ENCODE assay signal across 11 cellular contexts in genomic region chr6:117448732-117449131, GRCh38. TPM values are rescaled to one million over a fixed set of nuclear protein-coding genes. Genes with fewer than 3 reads are reported as not detected.
DNase-seq lines count a peak whose midpoint lies in the region; ATAC-seq and TF ChIP-seq lines count a peak whose summit lies in the region.
"Had no signal": no experiment of that assay in that cellular context is flagged by ENCODE, and none has a peak within 500 bp of the region (broad histone marks: within the 10 kb centered on the region; RNA-seq: fewer than 3 reads in every experiment).

No MANE protein-coding gene starts in this region.

- no peaks in the 10 kb centered on the region for H3K9me3 Mint-ChIP-seq in mesothelial cell of epicardium

- no peaks in the 10 kb centered on the region for H3K36me3 Mint-ChIP-seq in mesothelial cell of epicardium

- no peak overlapping the region for H3K4me3 Mint-ChIP-seq in mesothelial cell of epicardium
- H3K4me3 Mint-ChIP-seq: activated CD4-positive, alpha-beta T cell treated with anti-CD3 and anti-CD28 coated beads for 36 hours had no signal

- DNase-seq in AG08395 (ENCODE audit: low spot score) (peak; percentile 77), LHCN-M2 (ENCODE audit: low read depth) (peak; percentile 97), cardiac fibroblast (ENCODE audit: low read depth in 2 of 2) (peak; percentile 93 to 97), mesothelial cell of epicardium (ENCODE audit: low spot score in 2 of 2, unreplicated experiment in 2 of 2) (no peak), DMS153 (lab: John Stamatoyannopoulos, UW) (no peak), NOMO-1 treated with dmso at 0.1 percent for 144 hours (lab: John Stamatoyannopoulos, UW; ENCODE audit: unreplicated experiment) (no peak)
- DNase-seq: activated CD4-positive, alpha-beta T cell treated with anti-CD3 and anti-CD28 coated beads for 36 hours; ovary; SHP77 had no signal

- no peak overlapping the region for H3K4me3 ChIP-seq in cardiac fibroblast (replicated peaks in 1 of 2; ENCODE audit: low read depth in 2 of 2, low read length in 2 of 2)
- H3K4me3 ChIP-seq: ovary had no signal

- ATAC-seq in GM21529 (IDR thresholded peaks at IDR 0.05; ENCODE audit: unreplicated experiment) = no peak
- no peak for ATAC-seq in HG03196 (IDR thresholded peaks at IDR 0.05; ENCODE audit: unreplicated experiment)
- ATAC-seq: activated CD4-positive, alpha-beta T cell treated with anti-CD3 and anti-CD28 coated beads for 36 hours had no signal

- peak overlapping the region; percentile 39 for H3K27ac Mint-ChIP-seq in mesothelial cell of epicardium
- H3K27ac Mint-ChIP-seq: activated CD4-positive, alpha-beta T cell treated with anti-CD3 and anti-CD28 coated beads for 36 hours had no signal

- H3K27me3 Mint-ChIP-seq in mesothelial cell of epicardium (ENCODE audit: low read depth) = no peaks in the 10 kb centered on the region

- H3K4me1 Mint-ChIP-seq in mesothelial cell of epicardium = peaks cover 35% of the 10 kb centered on the region
- H3K4me1 Mint-ChIP-seq: activated CD4-positive, alpha-beta T cell treated with anti-CD3 and anti-CD28 coated beads for 36 hours had no signal

- TF ChIP-seq CTCF in cardiac fibroblast (IDR thresholded peaks at IDR 0.05; ENCODE audit: low read depth, low read length) = no peak
- no peak for TF ChIP-seq CTCF in mesothelial cell of epicardium (IDR thresholded peaks at IDR 0.05; ENCODE audit: unreplicated experiment)

RNA-seq across cellular contexts. Expression of gene ROS1, which starts 23.0 kb away (rescaled TPM):
- 49.3 and 53.4 TPM in 2 replicates for total RNA-seq in LHCN-M2 (2014; rRNA removed)
- 12.5 TPM for polyA plus RNA-seq in LHCN-M2 (2012)
- not detected in 3 replicates for total RNA-seq in mesothelial cell of epicardium
- total RNA-seq: activated CD4-positive, alpha-beta T cell treated with anti-CD3 and anti-CD28 coated beads for 36 hours had no signal
- polyA plus RNA-seq: ovary had no signal

RNA-seq across cellular contexts. Expression of gene DCBLD1, which starts 33.7 kb away (rescaled TPM):
- 38.6 and 39.3 TPM in 2 replicates for total RNA-seq in LHCN-M2 (2014; rRNA removed)
- 27.3 TPM for polyA plus RNA-seq in LHCN-M2 (2012)
- total RNA-seq in mesothelial cell of epicardium = 30.1 to 34.5 TPM (median 30.8 TPM) in 3 replicates

Comparison
In these comparisons a context has a peak if more than half of its experiments do, and no peak if none do; other contexts are left out.
1. DNase-seq: peak in AG08395 (single experiment), LHCN-M2 (single experiment) and cardiac fibroblast (2 of 2); none in mesothelial cell of epicardium (0 of 2), DMS153 (single experiment) and NOMO-1 treated with dmso at 0.1 percent for 144 hours (single experiment).
2. RNA of gene ROS1, which starts 23.0 kb away (total RNA-seq): 49.3 to 53.4 TPM in LHCN-M2; not detected in mesothelial cell of epicardium; every median in the first group is over 10 times any median in the second.